ENCODE assay signal across 2 cellular contexts in the genomic region with DNA sequence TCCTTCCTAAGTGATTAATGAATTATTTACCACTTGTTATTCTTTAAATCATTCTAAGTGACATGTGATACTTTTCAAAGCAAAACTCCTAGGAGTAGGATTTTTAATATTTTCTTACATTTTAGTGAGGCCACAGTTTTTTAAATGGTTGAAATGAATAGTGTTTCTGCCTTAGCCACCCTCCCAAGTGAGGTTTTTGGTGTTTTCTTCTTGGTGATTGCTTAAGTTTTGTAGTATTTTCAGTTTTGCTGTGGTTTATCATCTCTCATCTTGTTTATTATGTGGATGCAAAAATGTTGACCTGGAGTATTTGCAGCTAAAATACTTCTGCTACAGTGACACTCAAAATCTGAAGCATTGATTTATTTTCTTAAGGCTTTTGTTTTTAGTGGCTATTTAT.
TF ChIP-seq lines count a peak whose summit lies in the region.

No MANE protein-coding gene starts in this region.

TF ChIP-seq in HEK293, 187 proteins besides CTCF, POLR2A, EP300 and RAD21:
- TF ChIP-seq, protein P1, sequence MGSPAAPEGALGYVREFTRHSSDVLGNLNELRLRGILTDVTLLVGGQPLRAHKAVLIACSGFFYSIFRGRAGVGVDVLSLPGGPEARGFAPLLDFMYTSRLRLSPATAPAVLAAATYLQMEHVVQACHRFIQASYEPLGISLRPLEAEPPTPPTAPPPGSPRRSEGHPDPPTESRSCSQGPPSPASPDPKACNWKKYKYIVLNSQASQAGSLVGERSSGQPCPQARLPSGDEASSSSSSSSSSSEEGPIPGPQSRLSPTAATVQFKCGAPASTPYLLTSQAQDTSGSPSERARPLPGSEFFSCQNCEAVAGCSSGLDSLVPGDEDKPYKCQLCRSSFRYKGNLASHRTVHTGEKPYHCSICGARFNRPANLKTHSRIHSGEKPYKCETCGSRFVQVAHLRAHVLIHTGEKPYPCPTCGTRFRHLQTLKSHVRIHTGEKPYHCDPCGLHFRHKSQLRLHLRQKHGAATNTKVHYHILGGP (tag by site-specific recombination; IDR thresholded peaks at IDR 0.05) = no peak
- TF ChIP-seq, protein P2, sequence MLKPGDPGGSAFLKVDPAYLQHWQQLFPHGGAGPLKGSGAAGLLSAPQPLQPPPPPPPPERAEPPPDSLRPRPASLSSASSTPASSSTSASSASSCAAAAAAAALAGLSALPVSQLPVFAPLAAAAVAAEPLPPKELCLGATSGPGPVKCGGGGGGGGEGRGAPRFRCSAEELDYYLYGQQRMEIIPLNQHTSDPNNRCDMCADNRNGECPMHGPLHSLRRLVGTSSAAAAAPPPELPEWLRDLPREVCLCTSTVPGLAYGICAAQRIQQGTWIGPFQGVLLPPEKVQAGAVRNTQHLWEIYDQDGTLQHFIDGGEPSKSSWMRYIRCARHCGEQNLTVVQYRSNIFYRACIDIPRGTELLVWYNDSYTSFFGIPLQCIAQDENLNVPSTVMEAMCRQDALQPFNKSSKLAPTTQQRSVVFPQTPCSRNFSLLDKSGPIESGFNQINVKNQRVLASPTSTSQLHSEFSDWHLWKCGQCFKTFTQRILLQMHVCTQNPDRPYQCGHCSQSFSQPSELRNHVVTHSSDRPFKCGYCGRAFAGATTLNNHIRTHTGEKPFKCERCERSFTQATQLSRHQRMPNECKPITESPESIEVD (tag by site-specific recombination; IDR thresholded peaks at IDR 0.05) = peak; percentile 87
- TF ChIP-seq ZBTB8A (tag by site-specific recombination; IDR thresholded peaks at IDR 0.05) = no peak
- no peak for TF ChIP-seq ZNF202 (tag by site-specific recombination; IDR thresholded peaks at IDR 0.05; ENCODE audit: borderline replicate concordance)
- TF ChIP-seq MEIS1 (CRISPR knock-in tag; IDR thresholded peaks at IDR 0.05; ENCODE audit: borderline replicate concordance) = no peak
- TF ChIP-seq ZFP41 (tag by site-specific recombination; IDR thresholded peaks at IDR 0.05; ENCODE audit: borderline replicate concordance) = no peak
TF ChIP-seq in HEK293: peak in this region for 1.

TF ChIP-seq in GM23338, 12 proteins besides CTCF, POLR2A, EP300 and RAD21 (continued from another document):
- TF ChIP-seq, protein P3, sequence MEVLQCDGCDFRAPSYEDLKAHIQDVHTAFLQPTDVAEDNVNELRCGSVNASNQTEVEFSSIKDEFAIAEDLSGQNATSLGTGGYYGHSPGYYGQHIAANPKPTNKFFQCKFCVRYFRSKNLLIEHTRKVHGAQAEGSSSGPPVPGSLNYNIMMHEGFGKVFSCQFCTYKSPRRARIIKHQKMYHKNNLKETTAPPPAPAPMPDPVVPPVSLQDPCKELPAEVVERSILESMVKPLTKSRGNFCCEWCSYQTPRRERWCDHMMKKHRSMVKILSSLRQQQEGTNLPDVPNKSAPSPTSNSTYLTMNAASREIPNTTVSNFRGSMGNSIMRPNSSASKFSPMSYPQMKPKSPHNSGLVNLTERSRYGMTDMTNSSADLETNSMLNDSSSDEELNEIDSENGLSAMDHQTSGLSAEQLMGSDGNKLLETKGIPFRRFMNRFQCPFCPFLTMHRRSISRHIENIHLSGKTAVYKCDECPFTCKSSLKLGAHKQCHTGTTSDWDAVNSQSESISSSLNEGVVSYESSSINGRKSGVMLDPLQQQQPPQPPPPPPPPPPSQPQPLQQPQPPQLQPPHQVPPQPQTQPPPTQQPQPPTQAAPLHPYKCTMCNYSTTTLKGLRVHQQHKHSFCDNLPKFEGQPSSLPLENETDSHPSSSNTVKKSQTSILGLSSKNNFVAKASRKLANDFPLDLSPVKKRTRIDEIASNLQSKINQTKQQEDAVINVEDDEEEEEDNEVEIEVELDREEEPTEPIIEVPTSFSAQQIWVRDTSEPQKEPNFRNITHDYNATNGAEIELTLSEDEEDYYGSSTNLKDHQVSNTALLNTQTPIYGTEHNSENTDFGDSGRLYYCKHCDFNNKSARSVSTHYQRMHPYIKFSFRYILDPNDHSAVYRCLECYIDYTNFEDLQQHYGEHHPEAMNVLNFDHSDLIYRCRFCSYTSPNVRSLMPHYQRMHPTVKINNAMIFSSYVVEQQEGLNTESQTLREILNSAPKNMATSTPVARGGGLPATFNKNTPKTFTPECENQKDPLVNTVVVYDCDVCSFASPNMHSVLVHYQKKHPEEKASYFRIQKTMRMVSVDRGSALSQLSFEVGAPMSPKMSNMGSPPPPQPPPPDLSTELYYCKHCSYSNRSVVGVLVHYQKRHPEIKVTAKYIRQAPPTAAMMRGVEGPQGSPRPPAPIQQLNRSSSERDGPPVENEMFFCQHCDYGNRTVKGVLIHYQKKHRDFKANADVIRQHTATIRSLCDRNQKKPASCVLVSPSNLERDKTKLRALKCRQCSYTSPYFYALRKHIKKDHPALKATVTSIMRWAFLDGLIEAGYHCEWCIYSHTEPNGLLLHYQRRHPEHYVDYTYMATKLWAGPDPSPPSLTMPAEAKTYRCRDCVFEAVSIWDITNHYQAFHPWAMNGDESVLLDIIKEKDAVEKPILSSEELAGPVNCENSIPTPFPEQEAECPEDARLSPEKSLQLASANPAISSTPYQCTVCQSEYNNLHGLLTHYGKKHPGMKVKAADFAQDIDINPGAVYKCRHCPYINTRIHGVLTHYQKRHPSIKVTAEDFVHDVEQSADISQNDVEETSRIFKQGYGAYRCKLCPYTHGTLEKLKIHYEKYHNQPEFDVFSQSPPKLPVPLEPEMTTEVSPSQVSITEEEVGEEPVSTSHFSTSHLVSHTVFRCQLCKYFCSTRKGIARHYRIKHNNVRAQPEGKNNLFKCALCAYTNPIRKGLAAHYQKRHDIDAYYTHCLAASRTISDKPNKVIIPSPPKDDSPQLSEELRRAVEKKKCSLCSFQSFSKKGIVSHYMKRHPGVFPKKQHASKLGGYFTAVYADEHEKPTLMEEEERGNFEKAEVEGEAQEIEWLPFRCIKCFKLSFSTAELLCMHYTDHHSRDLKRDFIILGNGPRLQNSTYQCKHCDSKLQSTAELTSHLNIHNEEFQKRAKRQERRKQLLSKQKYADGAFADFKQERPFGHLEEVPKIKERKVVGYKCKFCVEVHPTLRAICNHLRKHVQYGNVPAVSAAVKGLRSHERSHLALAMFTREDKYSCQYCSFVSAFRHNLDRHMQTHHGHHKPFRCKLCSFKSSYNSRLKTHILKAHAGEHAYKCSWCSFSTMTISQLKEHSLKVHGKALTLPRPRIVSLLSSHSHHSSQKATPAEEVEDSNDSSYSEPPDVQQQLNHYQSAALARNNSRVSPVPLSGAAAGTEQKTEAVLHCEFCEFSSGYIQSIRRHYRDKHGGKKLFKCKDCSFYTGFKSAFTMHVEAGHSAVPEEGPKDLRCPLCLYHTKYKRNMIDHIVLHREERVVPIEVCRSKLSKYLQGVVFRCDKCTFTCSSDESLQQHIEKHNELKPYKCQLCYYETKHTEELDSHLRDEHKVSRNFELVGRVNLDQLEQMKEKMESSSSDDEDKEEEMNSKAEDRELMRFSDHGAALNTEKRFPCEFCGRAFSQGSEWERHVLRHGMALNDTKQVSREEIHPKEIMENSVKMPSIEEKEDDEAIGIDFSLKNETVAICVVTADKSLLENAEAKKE (CRISPR knock-in tag; IDR thresholded peaks at IDR 0.05) = no peak
- no peak for TF ChIP-seq NANOG (IDR thresholded peaks at IDR 0.05; ENCODE audit: borderline replicate concordance)
- TF ChIP-seq EZH2phosphoT487 (IDR thresholded peaks at IDR 0.05; ENCODE audit: unreplicated experiment) = no peak
- TF ChIP-seq, protein P4, sequence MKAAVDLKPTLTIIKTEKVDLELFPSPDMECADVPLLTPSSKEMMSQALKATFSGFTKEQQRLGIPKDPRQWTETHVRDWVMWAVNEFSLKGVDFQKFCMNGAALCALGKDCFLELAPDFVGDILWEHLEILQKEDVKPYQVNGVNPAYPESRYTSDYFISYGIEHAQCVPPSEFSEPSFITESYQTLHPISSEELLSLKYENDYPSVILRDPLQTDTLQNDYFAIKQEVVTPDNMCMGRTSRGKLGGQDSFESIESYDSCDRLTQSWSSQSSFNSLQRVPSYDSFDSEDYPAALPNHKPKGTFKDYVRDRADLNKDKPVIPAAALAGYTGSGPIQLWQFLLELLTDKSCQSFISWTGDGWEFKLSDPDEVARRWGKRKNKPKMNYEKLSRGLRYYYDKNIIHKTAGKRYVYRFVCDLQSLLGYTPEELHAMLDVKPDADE (IDR thresholded peaks at IDR 0.05) = no peak
- TF ChIP-seq, protein P5, sequence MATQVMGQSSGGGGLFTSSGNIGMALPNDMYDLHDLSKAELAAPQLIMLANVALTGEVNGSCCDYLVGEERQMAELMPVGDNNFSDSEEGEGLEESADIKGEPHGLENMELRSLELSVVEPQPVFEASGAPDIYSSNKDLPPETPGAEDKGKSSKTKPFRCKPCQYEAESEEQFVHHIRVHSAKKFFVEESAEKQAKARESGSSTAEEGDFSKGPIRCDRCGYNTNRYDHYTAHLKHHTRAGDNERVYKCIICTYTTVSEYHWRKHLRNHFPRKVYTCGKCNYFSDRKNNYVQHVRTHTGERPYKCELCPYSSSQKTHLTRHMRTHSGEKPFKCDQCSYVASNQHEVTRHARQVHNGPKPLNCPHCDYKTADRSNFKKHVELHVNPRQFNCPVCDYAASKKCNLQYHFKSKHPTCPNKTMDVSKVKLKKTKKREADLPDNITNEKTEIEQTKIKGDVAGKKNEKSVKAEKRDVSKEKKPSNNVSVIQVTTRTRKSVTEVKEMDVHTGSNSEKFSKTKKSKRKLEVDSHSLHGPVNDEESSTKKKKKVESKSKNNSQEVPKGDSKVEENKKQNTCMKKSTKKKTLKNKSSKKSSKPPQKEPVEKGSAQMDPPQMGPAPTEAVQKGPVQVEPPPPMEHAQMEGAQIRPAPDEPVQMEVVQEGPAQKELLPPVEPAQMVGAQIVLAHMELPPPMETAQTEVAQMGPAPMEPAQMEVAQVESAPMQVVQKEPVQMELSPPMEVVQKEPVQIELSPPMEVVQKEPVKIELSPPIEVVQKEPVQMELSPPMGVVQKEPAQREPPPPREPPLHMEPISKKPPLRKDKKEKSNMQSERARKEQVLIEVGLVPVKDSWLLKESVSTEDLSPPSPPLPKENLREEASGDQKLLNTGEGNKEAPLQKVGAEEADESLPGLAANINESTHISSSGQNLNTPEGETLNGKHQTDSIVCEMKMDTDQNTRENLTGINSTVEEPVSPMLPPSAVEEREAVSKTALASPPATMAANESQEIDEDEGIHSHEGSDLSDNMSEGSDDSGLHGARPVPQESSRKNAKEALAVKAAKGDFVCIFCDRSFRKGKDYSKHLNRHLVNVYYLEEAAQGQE (IDR thresholded peaks at IDR 0.05; ENCODE audit: unreplicated experiment) = no peak
- TF ChIP-seq EZH2 (IDR thresholded peaks at IDR 0.05; ENCODE audit: low read depth, unreplicated experiment) = no peak
- TF ChIP-seq JUNB (IDR thresholded peaks at IDR 0.05; ENCODE audit: unreplicated experiment) = no peak
- TF ChIP-seq POLR2AphosphoS5 (IDR thresholded peaks at IDR 0.05; ENCODE audit: low read depth) = no peak
- TF ChIP-seq STAT1 (IDR thresholded peaks at IDR 0.05; ENCODE audit: unreplicated experiment) = no peak
- TF ChIP-seq CREB1 (CRISPR knock-in tag; IDR thresholded peaks at IDR 0.05; ENCODE audit: low read depth) = no peak
